In the genomic region with DNA sequence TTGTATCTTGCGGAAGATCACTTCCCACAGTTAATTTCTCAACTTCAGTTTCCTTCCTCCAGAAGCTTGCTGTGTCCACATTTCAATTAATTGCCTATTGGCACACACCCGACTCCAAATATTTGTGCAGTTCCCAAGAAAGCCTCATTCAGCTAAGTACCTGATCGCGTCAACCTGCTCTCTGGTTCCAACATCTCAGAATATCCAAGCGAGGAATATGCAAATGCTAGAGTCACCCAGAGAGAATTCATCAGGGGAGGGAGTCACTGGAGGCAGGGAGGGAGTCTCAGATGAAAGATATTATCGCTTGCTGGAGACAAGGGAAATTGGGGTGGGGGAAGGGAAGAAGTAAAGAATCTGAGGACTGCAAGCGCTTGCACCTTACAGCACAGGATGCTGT, we compare ENCODE assay signal across 18 cellular contexts.
"Had no signal": no experiment of that assay in that cellular context is flagged by ENCODE, and none has a peak within 500 bp of the region (broad histone marks: within the 10 kb centered on the region; RNA-seq: fewer than 3 reads in every experiment).

No MANE protein-coding gene starts in this region.

- DNase-seq: activated CD4-positive, alpha-beta T cell treated with anti-CD3 and anti-CD28 coated beads, Interleukin-2, amount 50 U/mL, for 1 hour; activated CD4-positive, CD25-positive, alpha-beta regulatory T cell; activated effector memory CD4-positive, alpha-beta T cell treated with Interleukin-2 at 50 U/mL for 16 hours; anterior cingulate cortex; esophagus squamous epithelium; foreskin fibroblast; glutamatergic neuron; immature natural killer cell; mesenchymal stem cell; stimulated activated CD4-positive, alpha-beta T cell treated with anti-CD3 and anti-CD28 coated beads, Interleukin-2, amount 100 ng/mL, for 24 hours; stimulated activated naive CD4-positive, alpha-beta T cell; substantia nigra; T-helper 17 cell had no signal

- H3K36me3 Mint-ChIP-seq: activated naive CD8-positive, alpha-beta T cell; immature natural killer cell; type B pancreatic cell had no signal

- H3K9me3 ChIP-seq: esophagus squamous epithelium had no signal

- H3K9me3 Mint-ChIP-seq: immature natural killer cell, nephron, type B pancreatic cell had no signal

- ATAC-seq: left lobe of liver, sciatic nerve, T-helper 17 cell had no signal

- H3K4me3 Mint-ChIP-seq: activated naive CD8-positive, alpha-beta T cell; immature natural killer cell; T-helper 17 cell; type B pancreatic cell had no signal

- H3K27ac ChIP-seq: esophagus squamous epithelium had no signal

- H3K27ac Mint-ChIP-seq: activated naive CD8-positive, alpha-beta T cell; immature natural killer cell; T-helper 17 cell; type B pancreatic cell had no signal

- H3K4me3 ChIP-seq: esophagus squamous epithelium had no signal

- H3K4me1 Mint-ChIP-seq: immature natural killer cell had no signal

- H3K36me3 ChIP-seq: esophagus squamous epithelium had no signal
